ENCODE assay signal across 8 cellular contexts in the genomic region with DNA sequence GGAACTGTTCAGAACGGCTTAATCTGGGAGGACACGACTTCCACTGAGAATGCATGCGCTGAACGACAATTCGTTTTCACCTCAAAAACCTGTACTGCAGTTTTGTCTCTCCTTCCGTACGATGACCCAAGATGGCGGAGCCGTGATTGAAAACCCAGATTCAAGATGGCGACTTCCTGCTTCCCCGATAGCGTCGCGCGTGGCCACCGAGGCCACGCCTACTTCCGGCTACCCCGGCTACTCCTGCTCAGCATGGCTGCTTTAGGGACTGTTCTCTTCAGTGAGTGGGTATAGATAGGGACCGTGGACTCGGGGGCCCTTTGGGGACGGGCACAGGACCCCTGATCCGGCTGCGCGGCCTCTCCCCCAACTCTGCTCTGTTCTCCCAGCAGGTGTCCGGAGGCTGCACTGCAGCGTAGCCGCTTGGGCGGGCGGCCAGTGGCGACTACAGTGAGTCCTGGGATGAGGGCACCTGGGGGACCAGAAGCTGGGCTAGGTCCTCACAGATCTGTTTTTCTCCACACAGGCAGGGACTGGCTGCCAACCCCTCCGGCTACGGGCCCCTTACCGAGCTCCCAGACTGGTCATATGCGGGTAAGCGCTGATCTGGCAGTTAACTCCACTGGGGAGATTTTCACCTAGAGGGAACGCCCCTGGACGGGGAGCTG. TPM values are rescaled to one million over a fixed set of nuclear protein-coding genes. Genes with fewer than 3 reads are reported as not detected.
A peak's percentile ranks its signal among the peaks of the same experiment; 100 is the strongest.
DNase-seq lines count a peak whose midpoint lies in the region; ATAC-seq and TF ChIP-seq lines count a peak whose summit lies in the region.

A gene (plus strand): TSS at position 227 of the 668 bp plus-strand sequence. CDS start 26 bp downstream, at position 253.

- ATAC-seq in CD4-positive, CD25-positive, alpha-beta regulatory T cell (ENCODE audit: low read depth in 2 of 2) = peak; percentile 94 to 95
- peak; percentile 90 for ATAC-seq in GM19397 (IDR thresholded peaks at IDR 0.05; ENCODE audit: unreplicated experiment)
- ATAC-seq in HG03571 (IDR thresholded peaks at IDR 0.05; ENCODE audit: unreplicated experiment) = peak; percentile 73
- peak; percentile 93 for ATAC-seq in activated CD8-positive, alpha-beta T cell treated with anti-CD3 and anti-CD28 coated beads for 36 hours

- peak within 1 kb of the TSS; percentile 74 to 95 (median 93) for H3K4me3 Mint-ChIP-seq in CD4-positive, CD25-positive, alpha-beta regulatory T cell
- peak within 1 kb of the TSS; percentile 88 for H3K4me3 Mint-ChIP-seq in activated CD8-positive, alpha-beta T cell treated with anti-CD3 and anti-CD28 coated beads for 36 hours

- intact Hi-C loops in activated CD8-positive, alpha-beta T cell treated with anti-CD3 and anti-CD28 coated beads for 36 hours (cut with micrococcal nuclease) = loop anchor here (10.0 kb wide), 1 partner anchor 255 kb away; no protein-coding TSS in a partner anchor

- H3K9me3 ChIP-seq in CD4-positive, CD25-positive, alpha-beta regulatory T cell (ENCODE audit: control insufficient read depth in 2 of 2, low read length in 2 of 2) = no peaks in the 10 kb centered on the region
- no peaks in the 10 kb centered on the region for H3K9me3 ChIP-seq in ectodermal cell (ENCODE audit: control insufficient read depth, low read length)

- peaks cover 13% of the 10 kb centered on the region for H3K36me3 ChIP-seq in CD4-positive, CD25-positive, alpha-beta regulatory T cell (ENCODE audit: control insufficient read depth, insufficient read depth, low read length)
- peaks cover 12% of the 10 kb centered on the region for H3K36me3 ChIP-seq in ectodermal cell (ENCODE audit: control insufficient read depth, insufficient read depth, low read length)

- H3K4me1 Mint-ChIP-seq in CD4-positive, CD25-positive, alpha-beta regulatory T cell = peaks cover 16 to 42% (median 28%) of the 10 kb centered on the region in 4 donors
- peaks cover 22% of the 10 kb centered on the region for H3K4me1 Mint-ChIP-seq in activated CD8-positive, alpha-beta T cell treated with anti-CD3 and anti-CD28 coated beads for 36 hours (ENCODE audit: low read depth)

- no peak for TF ChIP-seq CTCF in activated CD8-positive, alpha-beta T cell treated with anti-CD3 and anti-CD28 coated beads for 36 hours (IDR thresholded peaks at IDR 0.05)

- peak; percentile 86 to 96 (median 90) for DNase-seq in CD4-positive, CD25-positive, alpha-beta regulatory T cell
- DNase-seq in NCI-H82 treated with DMSO at 0.1 percent for 48 hours (lab: John Stamatoyannopoulos, UW; ENCODE audit: unreplicated experiment) (peak; percentile 83), lung microvascular endothelial cell (ENCODE audit: low read depth in 2 of 2) (peak; percentile 88 to 90)
- peak; percentile 94 for DNase-seq in activated CD8-positive, alpha-beta T cell treated with anti-CD3 and anti-CD28 coated beads for 36 hours
- peak; percentile 82 to 85 (median 83) for DNase-seq in stimulated activated CD4-positive, alpha-beta T cell treated with anti-CD3 and anti-CD28 coated beads, TNF-alpha, amount 100 ng/mL, for 48 hours (ENCODE audit: low read depth in 3 of 3)

- peak within 1 kb of the TSS; percentile 90 for H3K4me3 ChIP-seq in CD4-positive, CD25-positive, alpha-beta regulatory T cell (ENCODE audit: low read depth, low read length)
- H3K4me3 ChIP-seq in ectodermal cell (ENCODE audit: insufficient read depth, low read depth, low read length) = peak within 1 kb of the TSS; percentile 88

- H3K27ac Mint-ChIP-seq in CD4-positive, CD25-positive, alpha-beta regulatory T cell = peak within 1 kb of the TSS; percentile 98 to 99 (median 98)
- H3K27ac Mint-ChIP-seq in activated CD8-positive, alpha-beta T cell treated with anti-CD3 and anti-CD28 coated beads for 36 hours = peak within 1 kb of the TSS; percentile 98

- CTCF ChIA-PET in activated CD8-positive, alpha-beta T cell treated with anti-CD3 and anti-CD28 coated beads for 36 hours (lab: Charles Lee) = interaction anchor here (0.7 to 22.4 kb wide), 14 partner anchors 10 to 912 kb away, joined by 3 to 469 read pairs (median 4); a partner anchor contains a TSS

- peak within 1 kb of the TSS; percentile 83 for H3K27ac ChIP-seq in CD4-positive, CD25-positive, alpha-beta regulatory T cell (ENCODE audit: insufficient read depth, low read length, poor library complexity, severe bottlenecking)
- H3K27ac ChIP-seq in ectodermal cell (ENCODE audit: insufficient read depth, low read depth, low read length, poor library complexity, severe bottlenecking) = peak within 1 kb of the TSS; percentile 17

- no peaks in the 10 kb centered on the region for H3K27me3 ChIP-seq in CD4-positive, CD25-positive, alpha-beta regulatory T cell (ENCODE audit: control insufficient read depth, insufficient read depth, low read length)
- no peaks in the 10 kb centered on the region for H3K27me3 ChIP-seq in ectodermal cell (ENCODE audit: control insufficient read depth, insufficient read depth, low read length, poor library complexity, severe bottlenecking)

- H3K9me3 Mint-ChIP-seq in CD4-positive, CD25-positive, alpha-beta regulatory T cell = no peaks in the 10 kb centered on the region
- H3K9me3 Mint-ChIP-seq in activated CD8-positive, alpha-beta T cell treated with anti-CD3 and anti-CD28 coated beads for 36 hours = no peaks in the 10 kb centered on the region

- H3K4me1 ChIP-seq in CD4-positive, CD25-positive, alpha-beta regulatory T cell (ENCODE audit: control insufficient read depth, insufficient read depth, low read length, poor library complexity, severe bottlenecking) = peaks cover 22% of the 10 kb centered on the region
- peaks cover 5% of the 10 kb centered on the region for H3K4me1 ChIP-seq in ectodermal cell (ENCODE audit: control insufficient read depth, insufficient read depth, low read length)

- H3K36me3 Mint-ChIP-seq in CD4-positive, CD25-positive, alpha-beta regulatory T cell = peaks cover 11% of the 10 kb centered on the region
- peaks cover 24% of the 10 kb centered on the region for H3K36me3 Mint-ChIP-seq in activated CD8-positive, alpha-beta T cell treated with anti-CD3 and anti-CD28 coated beads for 36 hours (ENCODE audit: low read depth)

- peaks cover 10% of the 10 kb centered on the region for H3K27me3 Mint-ChIP-seq in CD4-positive, CD25-positive, alpha-beta regulatory T cell
- peaks cover 2% of the 10 kb centered on the region for H3K27me3 Mint-ChIP-seq in activated CD8-positive, alpha-beta T cell treated with anti-CD3 and anti-CD28 coated beads for 36 hours

- WGBS in ectodermal cell, 2 experiments = 2% methylated on average over 38 of the region's 38 CpGs

- POLR2A ChIA-PET in activated CD8-positive, alpha-beta T cell treated with anti-CD3 and anti-CD28 coated beads for 36 hours (lab: Charles Lee) = interaction anchor here (0.7 to 2.0 kb wide), 15 partner anchors 8 to 292 kb away, joined by 3 to 9 read pairs (median 6); a partner anchor contains a TSS

RNA-seq across cellular contexts. Expression of the gene that starts here (rescaled TPM):
- total RNA-seq in CD4-positive, CD25-positive, alpha-beta regulatory T cell = 35.7 TPM
- 100 to 1,000 TPM; 129 to 148 (median 138) TPM for polyA plus RNA-seq in CD4-positive, CD25-positive, alpha-beta regulatory T cell
- 100 to 1,000 TPM; 122 to 126 TPM for total RNA-seq in activated CD8-positive, alpha-beta T cell treated with anti-CD3 and anti-CD28 coated beads for 36 hours
- polyA plus RNA-seq in ectodermal cell (2013, experiment 1 of 4) = 125 TPM
- 106 TPM for polyA plus RNA-seq in ectodermal cell (2013, experiment 2 of 4)
- 109 TPM for polyA plus RNA-seq in ectodermal cell (2013, experiment 3 of 4)
- polyA plus RNA-seq in ectodermal cell (2013, experiment 4 of 4) = 138 TPM
- total RNA-seq in lung microvascular endothelial cell = 43.7 and 46.9 TPM in 2 replicates

Comparison
In these comparisons a context has a peak if more than half of its experiments do, and no peak if none do; other contexts are left out.
1. Peak in every context shown above with its lines: DNase-seq, ATAC-seq, H3K4me3 ChIP-seq and H3K27ac ChIP-seq.